ENCODE assay signal across 9 cellular contexts in genomic region chr7:30074422-30075030, GRCh38. TPM values are rescaled to one million over a fixed set of nuclear protein-coding genes. Genes with fewer than 3 reads are reported as not detected.
DNase-seq lines count a peak whose midpoint lies in the region; ATAC-seq and TF ChIP-seq lines count a peak whose summit lies in the region.
"Had no signal": no experiment of that assay in that cellular context is flagged by ENCODE, and none has a peak within 500 bp of the region (broad histone marks: within the 10 kb centered on the region; RNA-seq: fewer than 3 reads in every experiment).

No MANE protein-coding gene starts in this region.

- DNase-seq in EH (ENCODE audit: low read depth) = peak; percentile 55
- DNase-seq in M059J (ENCODE audit: low read depth) = peak; percentile 54
- DNase-seq in inferior parietal cortex (ENCODE audit: extremely low spot score) = peak; percentile 53
- no peak for DNase-seq in activated naive CD4-positive, alpha-beta T cell treated with Interleukin-2 at 50 U/mL for 16 hours
- no peak for DNase-seq in 8988T
- DNase-seq in stimulated activated CD4-positive, alpha-beta T cell treated with anti-CD3 and anti-CD28 coated beads, Interleukin-4, amount 100 ng/mL, for 1 hour = no peak

- ATAC-seq in SK-N-SH treated with all-trans-retinoic acid at 6 μM for 48 hours (peak; percentile 86), esophagus mucosa (no peak)
- ATAC-seq: naive thymus-derived CD8-positive, alpha-beta T cell had no signal

TF ChIP-seq in SK-N-SH treated with all-trans-retinoic acid at 6 μM for 48 hours, 23 proteins besides CTCF, POLR2A, EP300 and RAD21:
- TF ChIP-seq ZFP3 (CRISPR knock-in tag; IDR thresholded peaks at IDR 0.05) (no peak), ZNF565 (CRISPR knock-in tag; conservative IDR thresholded peaks at IDR 0.05; ENCODE audit: low read depth) (no peak), BACH2 (CRISPR knock-in tag; IDR thresholded peaks at IDR 0.05; ENCODE audit: borderline replicate concordance) (no peak), CSRNP3 (CRISPR knock-in tag; IDR thresholded peaks at IDR 0.05) (no peak), ARNTL (CRISPR knock-in tag; IDR thresholded peaks at IDR 0.05; ENCODE audit: borderline replicate concordance, low read depth) (no peak), PATZ1 (CRISPR knock-in tag; IDR thresholded peaks at IDR 0.05; ENCODE audit: borderline replicate concordance) (no peak), TOX (CRISPR knock-in tag; IDR thresholded peaks at IDR 0.05; ENCODE audit: borderline replicate concordance) (no peak), CREB5 (CRISPR knock-in tag; IDR thresholded peaks at IDR 0.05; ENCODE audit: low read depth) (no peak), ZNF8 (CRISPR knock-in tag; IDR thresholded peaks at IDR 0.05) (no peak), ESRRG (CRISPR knock-in tag; IDR thresholded peaks at IDR 0.05) (no peak), TCF4 (CRISPR knock-in tag; IDR thresholded peaks at IDR 0.05; ENCODE audit: borderline replicate concordance) (no peak), GLIS3 (CRISPR knock-in tag; IDR thresholded peaks at IDR 0.05) (no peak)

RNA-seq across cellular contexts. Expression of gene PLEKHA8, which starts 46.3 kb away (rescaled TPM):
- total RNA-seq in M059J (2014; rRNA removed; shearing (Covaris generic)) = 6.1 and 11.8 TPM in 2 replicates
- 5.7 TPM for total RNA-seq in esophagus mucosa

RNA-seq across cellular contexts. Expression of gene FKBP14, which starts 48.0 kb away (rescaled TPM):
- total RNA-seq in M059J (2014; rRNA removed; shearing (Covaris generic)) = 30.1 and 39.8 TPM in 2 replicates
- 7.6 TPM for total RNA-seq in esophagus mucosa

Comparison
In these comparisons a context has a peak if more than half of its experiments do, and no peak if none do; other contexts are left out.
1. DNase-seq: peak in EH (single experiment), M059J (single experiment) and inferior parietal cortex (single experiment); none in activated naive CD4-positive, alpha-beta T cell treated with Interleukin-2 at 50 U/mL for 16 hours (single experiment), 8988T (single experiment) and stimulated activated CD4-positive, alpha-beta T cell treated with anti-CD3 and anti-CD28 coated beads, Interleukin-4, amount 100 ng/mL, for 1 hour (single experiment).